ENCODE assay signal across 1 cellular context in genomic region chr6:41560440-41561192, GRCh38.
TF ChIP-seq lines count a peak whose summit lies in the region.

No MANE protein-coding gene starts in this region.

TF ChIP-seq in H1, 55 proteins besides CTCF, POLR2A, EP300 and RAD21:
- no peak for TF ChIP-seq SIN3A (conservative IDR thresholded peaks at IDR 0.05 in 1 of 2, IDR thresholded peaks at IDR 0.05 in 1 of 2; ENCODE audit: low read depth in 1 of 2, low read length in 2 of 2)
- TF ChIP-seq KDM4A (IDR thresholded peaks at IDR 0.05; ENCODE audit: low read depth, low read length, severe bottlenecking) = peak; percentile 51
- no peak for TF ChIP-seq TBP (IDR thresholded peaks at IDR 0.05; ENCODE audit: low read depth, low read length)
- no peak for TF ChIP-seq CHD2 (IDR thresholded peaks at IDR 0.05; ENCODE audit: low read length)
- TF ChIP-seq, protein P1, sequence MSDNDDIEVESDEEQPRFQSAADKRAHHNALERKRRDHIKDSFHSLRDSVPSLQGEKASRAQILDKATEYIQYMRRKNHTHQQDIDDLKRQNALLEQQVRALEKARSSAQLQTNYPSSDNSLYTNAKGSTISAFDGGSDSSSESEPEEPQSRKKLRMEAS (IDR thresholded peaks at IDR 0.05) = 0 out of 2 replicates have a peak, but pooled peaks have one; percentile 12
- TF ChIP-seq CREB1 (IDR thresholded peaks at IDR 0.05) = peak; percentile 73
- TF ChIP-seq RFX5 (IDR thresholded peaks at IDR 0.05; ENCODE audit: borderline replicate concordance, low read depth, low read length) = no peak
- no peak for TF ChIP-seq RXRA (IDR thresholded peaks at IDR 0.05; ENCODE audit: insufficient read depth, low read depth, low read length)
- TF ChIP-seq HDAC2 (IDR thresholded peaks at IDR 0.05; ENCODE audit: borderline replicate concordance in 1 of 2, low read depth in 2 of 2, low read length in 2 of 2) = peak in 1 of 2 experiments; percentile 18; a peak in 1 of 4 replicates
- no peak for TF ChIP-seq BACH1 (IDR thresholded peaks at IDR 0.05; ENCODE audit: low read length)
- TF ChIP-seq ASH2L (IDR thresholded peaks at IDR 0.05; ENCODE audit: low read length) = peak; percentile 85
- peak; percentile 11; the same call in 1 of the 2 replicates for TF ChIP-seq MAFK (IDR thresholded peaks at IDR 0.05; ENCODE audit: low read depth, low read length)
TF ChIP-seq in H1: peak in this region for 6.
